ENCODE assay signal across 9 cellular contexts in genomic region chr1:84480658-84481057, GRCh38. TPM values are rescaled to one million over a fixed set of nuclear protein-coding genes. Genes with fewer than 3 reads are reported as not detected.
DNase-seq lines count a peak whose midpoint lies in the region; ATAC-seq and TF ChIP-seq lines count a peak whose summit lies in the region.
"Had no signal": no experiment of that assay in that cellular context is flagged by ENCODE, and none has a peak within 500 bp of the region (broad histone marks: within the 10 kb centered on the region; RNA-seq: fewer than 3 reads in every experiment).

No MANE protein-coding gene starts in this region.

- no peak for ATAC-seq in GM18909 (IDR thresholded peaks at IDR 0.05; ENCODE audit: poor library complexity, unreplicated experiment)

- peak; percentile 34 for DNase-seq in GM13977 (ENCODE audit: low spot score)
- DNase-seq in colonic mucosa: no peak
- no peak for DNase-seq in kidney tubule cell (ENCODE audit: low spot score)
- DNase-seq in RKO (ENCODE audit: low spot score): no peak
- no peak for DNase-seq in vagina (ENCODE audit: extremely low spot score in 2 of 2)

- peak overlapping the region; percentile 98 for H3K4me3 ChIP-seq in HUES48 (ENCODE audit: low read depth, low read length)
- H3K4me3 ChIP-seq in colonic mucosa: peak overlapping the region; percentile 64
- H3K4me3 ChIP-seq in parathyroid adenoma (ENCODE audit: low read depth, low read length): peak overlapping the region; percentile 8
- no peak overlapping the region for H3K4me3 ChIP-seq in vagina

- H3K9ac ChIP-seq in HUES48 (ENCODE audit: low read depth, low read length) (no peak overlapping the region), colonic mucosa (ENCODE audit: low read depth in 2 of 2, low read length in 2 of 2) (no peak overlapping the region), parathyroid adenoma (no peak overlapping the region)

- H2AFZ ChIP-seq in parathyroid adenoma: no peak overlapping the region

- TF ChIP-seq CTCF in GM13977 (IDR thresholded peaks at IDR 0.05; ENCODE audit: extremely low read depth, insufficient read depth, missing control alignments): no peak
- no peak for TF ChIP-seq CTCF in colonic mucosa (IDR thresholded peaks at IDR 0.05)
- no peak for TF ChIP-seq CTCF in parathyroid adenoma (IDR thresholded peaks at IDR 0.05)
- no peak for TF ChIP-seq CTCF in vagina (IDR thresholded peaks at IDR 0.05)

- peaks cover 28% of the 10 kb centered on the region for H3K27me3 ChIP-seq in HUES48 (ENCODE audit: control insufficient read depth, insufficient read depth, low read length)
- no peaks in the 10 kb centered on the region for H3K27me3 ChIP-seq in colonic mucosa
- H3K27me3 ChIP-seq in parathyroid adenoma (ENCODE audit: control insufficient read depth, insufficient read depth, low read length): no peaks in the 10 kb centered on the region
- H3K27me3 ChIP-seq in vagina: no peaks in the 10 kb centered on the region

- H3K79me2 ChIP-seq in parathyroid adenoma: no peaks in the 10 kb centered on the region

- H3K27ac ChIP-seq in HUES48 (ENCODE audit: low read depth, low read length): no peak overlapping the region
- no peak overlapping the region for H3K27ac ChIP-seq in colonic mucosa
- no peak overlapping the region for H3K27ac ChIP-seq in parathyroid adenoma
- H3K27ac ChIP-seq in vagina: no peak overlapping the region

- H3K4me1 ChIP-seq in HUES48 (ENCODE audit: control insufficient read depth, insufficient read depth, low read length) (no peaks in the 10 kb centered on the region), colonic mucosa (peaks cover 4% of the 10 kb centered on the region), parathyroid adenoma (no peaks in the 10 kb centered on the region), vagina (peaks cover 33% of the 10 kb centered on the region)

- H3K4me2 ChIP-seq in parathyroid adenoma (ENCODE audit: low read length): peak overlapping the region; percentile 24

- in situ Hi-C loops in GM13977 (cut with MboI; ENCODE audit: low pct_unique_long_range_greater_than_20kb, low sequenced_read_pairs, unreplicated experiment): no loop called here

- H3K9me3 ChIP-seq in HUES48 (ENCODE audit: control insufficient read depth, insufficient read depth, low read length) (peaks cover 11% of the 10 kb centered on the region), colonic mucosa (no peaks in the 10 kb centered on the region), parathyroid adenoma (ENCODE audit: control insufficient read depth, low read length) (no peaks in the 10 kb centered on the region), vagina (no peaks in the 10 kb centered on the region)

- no peak for TF ChIP-seq POLR2A in vagina (IDR thresholded peaks at IDR 0.05)

- intact Hi-C loops in colonic mucosa (cut with DNase I): no loop called here
- intact Hi-C loops in vagina (cut with DNase I): no loop called here

- peaks cover 40% of the 10 kb centered on the region for H3K36me3 ChIP-seq in HUES48 (ENCODE audit: control insufficient read depth, insufficient read depth, low read length)
- no peaks in the 10 kb centered on the region for H3K36me3 ChIP-seq in colonic mucosa
- peaks cover 2% of the 10 kb centered on the region for H3K36me3 ChIP-seq in parathyroid adenoma (ENCODE audit: control insufficient read depth, insufficient read depth, low read length)
- peaks cover 0 to 28% of the 10 kb centered on the region in 2 donors for H3K36me3 ChIP-seq in vagina

RNA-seq across cellular contexts. Expression of gene RPF1, which starts 1.6 kb away (rescaled TPM):
- total RNA-seq in colonic mucosa (10 to 100 TPM; 26.1 to 31.4 TPM), vagina (23.8 TPM)

RNA-seq across cellular contexts. Expression of gene SPATA1, which starts 25.5 kb away (rescaled TPM):
- total RNA-seq in colonic mucosa (1 to 10 TPM; 1.3 to 2.7 TPM), vagina (0.25 TPM)
- total RNA-seq: HT1080 had no signal

RNA-seq across cellular contexts. Expression of gene GNG5, which starts 25.7 kb away (rescaled TPM):
- 100 to 1,000 TPM; 148 to 160 TPM for total RNA-seq in colonic mucosa
- total RNA-seq in vagina: 95.3 TPM

Comparison
In these comparisons a context has a peak if more than half of its experiments do, and no peak if none do; other contexts are left out.
1. H3K4me3 ChIP-seq: peak in HUES48 (single experiment), colonic mucosa (single experiment) and parathyroid adenoma (single experiment); none in vagina (0 of 2).